In the genomic region with DNA sequence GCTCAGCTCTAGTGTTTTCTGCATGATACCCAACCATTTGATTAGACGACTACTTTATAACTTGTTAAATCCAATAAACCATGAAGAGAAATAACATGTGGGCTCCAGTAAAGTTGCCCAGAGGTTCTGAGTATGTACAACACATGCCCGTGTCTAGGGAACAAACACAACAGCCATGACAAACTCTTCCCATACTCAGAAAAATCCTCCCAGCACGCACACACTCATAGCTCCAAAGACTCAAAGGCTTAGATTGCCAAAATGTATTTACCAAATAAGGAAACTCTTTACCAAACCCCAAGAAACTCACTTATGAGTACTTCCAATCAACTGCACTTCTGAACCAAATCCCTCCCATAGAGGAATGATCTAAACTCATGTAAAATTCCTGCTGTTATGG, we compare ENCODE assay signal across 23 cellular contexts. TPM values are rescaled to one million over a fixed set of nuclear protein-coding genes. Genes with fewer than 3 reads are reported as not detected.
DNase-seq lines count a peak whose midpoint lies in the region; ATAC-seq, FAIRE-seq and TF ChIP-seq lines count a peak whose summit lies in the region.
"Had no signal": no experiment of that assay in that cellular context is flagged by ENCODE, and none has a peak within 500 bp of the region (broad histone marks: within the 10 kb centered on the region; RNA-seq: fewer than 3 reads in every experiment).

No MANE protein-coding gene starts in this region.

- H3K9me3 Mint-ChIP-seq in activated T-cell treated with anti-CD3 and anti-CD28 coated beads, Interleukin-2, amount 50 U/mL, for 24 hours: no peaks in the 10 kb centered on the region
- H3K9me3 Mint-ChIP-seq in activated B cell treated with CpG ODN at 0.5 μM for 24 hours: no peaks in the 10 kb centered on the region
- H3K9me3 Mint-ChIP-seq in stimulated activated memory B cell treated with anti-CD40 and anti-IgM and Interleukin-4, amounts not matched to agents 10 μg/mL and 1 μg/mL and 100 μg/mL, for 72 hours: no peaks in the 10 kb centered on the region

- POLR2A ChIA-PET in activated B cell treated with CpG ODN at 0.5 μM for 24 hours (lab: Charles Lee): no interaction called here

- DNase-seq in activated T-cell treated with anti-CD3 and anti-CD28 coated beads, Interleukin-2, amount 50 U/mL, for 24 hours: no peak
- no peak for DNase-seq in activated T-cell treated with anti-CD3 and anti-CD28 coated beads, Interleukin-2, amount 50 U/mL, for 1 hour
- DNase-seq in GM04504 (ENCODE audit: low read depth) (peak; percentile 50), activated B cell treated with CpG ODN at 0.5 μM for 24 hours (no peak), NCI-H524 (lab: John Stamatoyannopoulos, UW) (no peak), RCC 7860 (ENCODE audit: low spot score) (no peak), SIG-M5 treated with dmso at 0.1 percent for 504 hours (lab: John Stamatoyannopoulos, UW; ENCODE audit: unreplicated experiment) (no peak)
- DNase-seq: C1 segment of cervical spinal cord, DND-41, GDM1, NCI-H1417, NCI-H187, NCI-H2107, NCI-H345, NCI-H526, SW 1271 had no signal

- peak overlapping the region; percentile 70 for H3K27ac Mint-ChIP-seq in activated T-cell treated with anti-CD3 and anti-CD28 coated beads, Interleukin-2, amount 50 U/mL, for 24 hours
- H3K27ac Mint-ChIP-seq in activated B cell treated with CpG ODN at 0.5 μM for 24 hours: peak overlapping the region; percentile 68
- peak overlapping the region; percentile 94 for H3K27ac Mint-ChIP-seq in stimulated activated memory B cell treated with anti-CD40 and anti-IgM and Interleukin-4, amounts not matched to agents 10 μg/mL and 1 μg/mL and 100 μg/mL, for 72 hours

- H3K4me3 Mint-ChIP-seq in activated T-cell treated with anti-CD3 and anti-CD28 coated beads, Interleukin-2, amount 50 U/mL, for 24 hours: no peak overlapping the region
- no peak overlapping the region for H3K4me3 Mint-ChIP-seq in activated B cell treated with CpG ODN at 0.5 μM for 24 hours
- no peak overlapping the region for H3K4me3 Mint-ChIP-seq in stimulated activated memory B cell treated with anti-CD40 and anti-IgM and Interleukin-4, amounts not matched to agents 10 μg/mL and 1 μg/mL and 100 μg/mL, for 72 hours

- no peaks in the 10 kb centered on the region for H3K27me3 Mint-ChIP-seq in activated T-cell treated with anti-CD3 and anti-CD28 coated beads, Interleukin-2, amount 50 U/mL, for 24 hours
- H3K27me3 Mint-ChIP-seq in activated B cell treated with CpG ODN at 0.5 μM for 24 hours: no peaks in the 10 kb centered on the region
- H3K27me3 Mint-ChIP-seq in stimulated activated memory B cell treated with anti-CD40 and anti-IgM and Interleukin-4, amounts not matched to agents 10 μg/mL and 1 μg/mL and 100 μg/mL, for 72 hours: no peaks in the 10 kb centered on the region

- TF ChIP-seq CTCF in activated B cell treated with CpG ODN at 0.5 μM for 24 hours (IDR thresholded peaks at IDR 0.05): no peak

- intact Hi-C loops in activated B cell treated with CpG ODN at 0.5 μM for 24 hours (cut with micrococcal nuclease): no loop called here

- no peak for ATAC-seq in activated B cell treated with CpG ODN at 0.5 μM for 24 hours (ENCODE audit: low read depth)
- ATAC-seq in stimulated activated memory B cell treated with anti-CD40 and anti-IgM and Interleukin-4, amounts not matched to agents 10 μg/mL and 1 μg/mL and 100 μg/mL, for 72 hours: no peak
- ATAC-seq: K562 had no signal

- H3K36me3 Mint-ChIP-seq in activated T-cell treated with anti-CD3 and anti-CD28 coated beads, Interleukin-2, amount 50 U/mL, for 24 hours (ENCODE audit: low read depth): peaks cover 91% of the 10 kb centered on the region
- H3K36me3 Mint-ChIP-seq in activated B cell treated with CpG ODN at 0.5 μM for 24 hours (ENCODE audit: low read depth): peaks cover 74% of the 10 kb centered on the region
- H3K36me3 Mint-ChIP-seq in stimulated activated memory B cell treated with anti-CD40 and anti-IgM and Interleukin-4, amounts not matched to agents 10 μg/mL and 1 μg/mL and 100 μg/mL, for 72 hours: peaks cover 45% of the 10 kb centered on the region

- H3K4me1 Mint-ChIP-seq in activated T-cell treated with anti-CD3 and anti-CD28 coated beads, Interleukin-2, amount 50 U/mL, for 24 hours (ENCODE audit: low read depth): peaks cover 27% of the 10 kb centered on the region
- H3K4me1 Mint-ChIP-seq in activated B cell treated with CpG ODN at 0.5 μM for 24 hours: peaks cover 27% of the 10 kb centered on the region
- peaks cover 50% of the 10 kb centered on the region for H3K4me1 Mint-ChIP-seq in stimulated activated memory B cell treated with anti-CD40 and anti-IgM and Interleukin-4, amounts not matched to agents 10 μg/mL and 1 μg/mL and 100 μg/mL, for 72 hours

- CTCF ChIA-PET in activated B cell treated with CpG ODN at 0.5 μM for 24 hours (lab: Charles Lee): no interaction called here

- no peak for FAIRE-seq in RCC 7860 (lab: Jason Lieb, UNC)
- FAIRE-seq: GM12891, GM19239, H1, K562 had no signal

RNA-seq across cellular contexts. Expression of a gene that starts 17.3 kb away (rescaled TPM):
- 88.4 and 107 TPM in 2 replicates for total RNA-seq in activated B cell treated with CpG ODN at 0.5 μM for 24 hours

RNA-seq across cellular contexts. Expression of a gene that starts 18.8 kb away (rescaled TPM):
- 114 and 117 TPM in 2 replicates for total RNA-seq in activated B cell treated with CpG ODN at 0.5 μM for 24 hours

RNA-seq across cellular contexts. Expression of a gene that starts 28.6 kb away (rescaled TPM):
- total RNA-seq in activated B cell treated with CpG ODN at 0.5 μM for 24 hours: 7.7 and 11.2 TPM in 2 replicates

RNA-seq across cellular contexts. Expression of a gene that starts 54.2 kb away (rescaled TPM):
- total RNA-seq in activated B cell treated with CpG ODN at 0.5 μM for 24 hours: not detected in 2 replicates
- total RNA-seq: A172, SK-MEL-5 had no signal
